22 cellular contexts compared by ENCODE assay signal in the genomic region with DNA sequence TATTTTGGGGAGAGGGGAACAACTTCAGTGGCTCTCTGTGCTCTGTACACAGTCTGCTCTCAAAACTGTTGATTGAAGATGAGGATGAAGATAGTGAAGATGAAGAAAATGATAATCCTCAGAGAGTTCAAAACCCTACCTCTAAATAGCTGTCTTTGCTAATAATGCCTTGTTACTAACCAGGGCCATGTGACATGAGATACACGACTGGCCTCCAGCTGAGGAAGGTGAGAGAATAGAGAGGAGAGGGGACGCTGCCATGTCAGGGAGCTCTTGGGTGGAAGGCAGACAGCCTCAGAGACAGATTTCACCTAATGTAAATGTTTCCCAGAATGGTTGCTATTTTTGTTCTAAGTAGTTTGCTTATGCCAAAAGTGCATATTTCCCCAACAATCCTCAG.
DNase-seq lines count a peak whose midpoint lies in the region; ATAC-seq, FAIRE-seq and TF ChIP-seq lines count a peak whose summit lies in the region.
"Had no signal": no experiment of that assay in that cellular context is flagged by ENCODE, and none has a peak within 500 bp of the region (broad histone marks: within the 10 kb centered on the region; RNA-seq: fewer than 3 reads in every experiment).

No MANE protein-coding gene starts in this region.

- ATAC-seq in GM19035 (IDR thresholded peaks at IDR 0.05; ENCODE audit: unreplicated experiment) (no peak), GM19395 (IDR thresholded peaks at IDR 0.05; ENCODE audit: unreplicated experiment) (no peak)
- ATAC-seq: activated CD4-positive, CD25-positive, alpha-beta regulatory T cell treated with anti-CD3 and anti-CD28 coated beads, Interleukin-2, amount 50 U/mL, for 24 hours; esophagus mucosa; left cardiac atrium had no signal

- H3K36me3 Mint-ChIP-seq in glutamatergic neuron (ENCODE audit: unreplicated experiment): no peaks in the 10 kb centered on the region
- H3K36me3 Mint-ChIP-seq: activated naive CD4-positive, alpha-beta T cell treated with anti-CD3 and anti-CD28 coated beads, Interleukin-2, amount 10 ng/mL, durations not matched to agents 7 days and 5 days had no signal

- FAIRE-seq in GM12892 (lab: Jason Lieb, UNC): no peak

- peaks cover 16% of the 10 kb centered on the region for H3K9me3 Mint-ChIP-seq in glutamatergic neuron (ENCODE audit: unreplicated experiment)

- H3K4me3 Mint-ChIP-seq in glutamatergic neuron (ENCODE audit: unreplicated experiment): peak overlapping the region; percentile 61
- H3K4me3 Mint-ChIP-seq: activated naive CD4-positive, alpha-beta T cell treated with anti-CD3 and anti-CD28 coated beads, Interleukin-2, amount 10 ng/mL, durations not matched to agents 7 days and 5 days; T-helper 1 cell treated with Interleukin-12 subunit alpha and Interleukin-12 subunit beta and Interleukin-4 antibody, amounts not matched to agents 30 μg/mL and 1 μg/mL, for 36 hours had no signal

- TF ChIP-seq POLR2A in GM12892 (IDR thresholded peaks at IDR 0.05; ENCODE audit: low read depth, low read length): no peak

- H3K27ac Mint-ChIP-seq in glutamatergic neuron (ENCODE audit: unreplicated experiment): peak overlapping the region; percentile 92
- H3K27ac Mint-ChIP-seq: activated naive CD4-positive, alpha-beta T cell treated with anti-CD3 and anti-CD28 coated beads, Interleukin-2, amount 10 ng/mL, durations not matched to agents 7 days and 5 days; progenitor cell of endocrine pancreas; T-helper 1 cell treated with Interleukin-12 subunit alpha and Interleukin-12 subunit beta and Interleukin-4 antibody, amounts not matched to agents 30 μg/mL and 1 μg/mL, for 36 hours had no signal

- TF ChIP-seq CTCF in glutamatergic neuron (IDR thresholded peaks at IDR 0.05; ENCODE audit: partially characterized antibody, unreplicated experiment): no peak

- peaks cover 11% of the 10 kb centered on the region for H3K27me3 Mint-ChIP-seq in glutamatergic neuron (ENCODE audit: unreplicated experiment)

- DNase-seq in DMS153 treated with DMSO at 0.1 percent for 48 hours (lab: John Stamatoyannopoulos, UW; ENCODE audit: unreplicated experiment) (peak; percentile 42), NCI-H1105 treated with DMSO at 0.1 percent for 48 hours (lab: John Stamatoyannopoulos, UW) (peak; percentile 77), NCI-H748 treated with DMSO at 0.1 percent for 48 hours (lab: John Stamatoyannopoulos, UW) (peak; percentile 66), glutamatergic neuron (no peak), GM12892 (ENCODE audit: insufficient read length) (no peak)
- DNase-seq: activated CD4-positive, alpha-beta T cell treated with anti-CD3 and anti-CD28 coated beads, Interleukin-2, amount 50 U/mL, for 48 hours; activated CD8-positive, alpha-beta memory T cell treated with anti-CD3 and anti-CD28 coated beads, Interleukin-2, amount 50 U/mL, for 48 hours; activated naive CD4-positive, alpha-beta T cell treated with anti-CD3 and anti-CD28 coated beads, Interleukin-2, amount 10 ng/mL, durations not matched to agents 7 days and 5 days; anterior cingulate cortex; cortex of kidney; GOT3; hippocampal formation; left cardiac atrium; NCI-H2029; NCI-H524 treated with DMSO at 0.1 percent for 48 hours; stimulated activated naive CD4-positive, alpha-beta T cell had no signal

- H3K4me1 Mint-ChIP-seq in glutamatergic neuron (ENCODE audit: low read depth, unreplicated experiment): peaks cover 56% of the 10 kb centered on the region
- H3K4me1 Mint-ChIP-seq: activated naive CD4-positive, alpha-beta T cell treated with anti-CD3 and anti-CD28 coated beads, Interleukin-2, amount 10 ng/mL, durations not matched to agents 7 days and 5 days had no signal

Comparison
In these comparisons a context has a peak if more than half of its experiments do, and no peak if none do; other contexts are left out.
1. DNase-seq: peak in DMS153 treated with DMSO at 0.1 percent for 48 hours (single experiment), NCI-H1105 treated with DMSO at 0.1 percent for 48 hours (single experiment) and NCI-H748 treated with DMSO at 0.1 percent for 48 hours (single experiment); none in glutamatergic neuron (single experiment) and GM12892 (single experiment).